Comparison of ENCODE assay signal across 34 cellular contexts in the genomic region with DNA sequence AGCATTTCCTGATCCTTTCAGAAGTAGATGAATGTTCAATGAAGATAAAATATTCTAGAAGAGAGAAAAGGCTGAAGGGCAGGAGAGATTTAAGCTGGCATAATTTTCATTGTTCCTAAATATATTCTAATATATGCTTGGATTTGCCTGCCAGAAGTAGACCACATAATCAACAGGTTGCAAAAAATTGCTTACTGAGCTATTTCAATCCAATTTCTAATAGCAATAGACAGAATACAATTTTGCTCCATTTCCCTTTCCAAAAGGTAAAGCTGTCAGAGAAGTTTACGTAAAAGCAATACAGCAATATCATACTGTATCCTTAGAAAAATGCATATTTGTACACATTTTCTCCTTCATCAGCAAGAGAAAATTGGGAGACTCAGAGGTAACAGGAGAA.
"Had no signal": no experiment of that assay in that cellular context is flagged by ENCODE, and none has a peak within 500 bp of the region (broad histone marks: within the 10 kb centered on the region; RNA-seq: fewer than 3 reads in every experiment).

No MANE protein-coding gene starts in this region.

- H3K4me3 ChIP-seq: adrenal gland, ascending aorta, body of pancreas, breast epithelium, cardiac muscle cell had no signal

- H3K27ac ChIP-seq: adrenal gland, ascending aorta, body of pancreas, brain microvascular endothelial cell, breast epithelium, cardiac muscle cell had no signal

- H3K36me3 ChIP-seq: adrenal gland, ascending aorta, brain microvascular endothelial cell, breast epithelium, cardiac muscle cell had no signal

- FAIRE-seq: astrocyte, bronchial epithelial cell had no signal

- H3K9me3 ChIP-seq: adrenal gland, ascending aorta, body of pancreas, breast epithelium had no signal

- H3K4me1 ChIP-seq: adrenal gland, ascending aorta, body of pancreas, breast epithelium had no signal

- ATAC-seq: activated naive CD4-positive, alpha-beta T cell treated with anti-CD3 and anti-CD28 coated beads, Interleukin-2, amount 50 U/mL, for 72 hours; activated naive CD8-positive, alpha-beta T cell treated with anti-CD3 and anti-CD28 coated beads, Interleukin-2, amount 50 U/mL, for 24 hours; activated T-cell treated with anti-CD3 and anti-CD28 coated beads, Interleukin-2, amount 50 U/mL, for 4 hours; activated T-cell treated with anti-CD3 and anti-CD28 coated beads, Interleukin-2, amount 50 U/mL, for 72 hours; activated T-helper 17 cell treated with anti-CD3 and anti-CD28 coated beads, Interleukin-2, amount 50 U/mL, for 72 hours; body of pancreas had no signal

- H3K27me3 ChIP-seq: adrenal gland, ascending aorta, brain microvascular endothelial cell, breast epithelium, cardiac muscle cell had no signal

- DNase-seq: activated effector memory CD4-positive, alpha-beta T cell treated with anti-CD3 and anti-CD28 coated beads, Interleukin-2, amount 50 U/mL, for 16 hours; activated effector memory CD4-positive, alpha-beta T cell treated with Interleukin-2 at 50 U/mL for 16 hours; activated gamma-delta T cell; activated gamma-delta T cell treated with Interleukin-2 at 50 U/mL for 16 hours; activated naive CD4-positive, alpha-beta T cell; activated naive CD4-positive, alpha-beta T cell treated with anti-CD3 and anti-CD28 coated beads for 36 hours; activated naive CD4-positive, alpha-beta T cell treated with anti-CD3 and anti-CD28 coated beads, Interleukin-2, amount 10 ng/mL, durations not matched to agents 7 days and 5 days; activated naive CD4-positive, alpha-beta T cell treated with anti-CD3 and anti-CD28 coated beads, Interleukin-2, amount 50 U/mL, for 16 hours; activated naive CD4-positive, alpha-beta T cell treated with Interleukin-2 at 50 U/mL for 16 hours; activated naive CD8-positive, alpha-beta T cell treated with anti-CD3 and anti-CD28 coated beads for 36 hours; activated naive CD8-positive, alpha-beta T cell treated with anti-CD3 and anti-CD28 coated beads, Interleukin-2, amount 10 ng/mL, durations not matched to agents 7 days and 5 days; activated naive CD8-positive, alpha-beta T cell treated with anti-CD3 and anti-CD28 coated beads, Interleukin-2, amount 50 U/mL, for 24 hours; activated T-cell treated with anti-CD3 and anti-CD28 coated beads, Interleukin-2, amount 50 U/mL, for 1 hour; activated T-cell treated with anti-CD3 and anti-CD28 coated beads, Interleukin-2, amount 50 U/mL, for 24 hours; activated T-cell treated with anti-CD3 and anti-CD28 coated beads, Interleukin-2, amount 50 U/mL, for 4 hours; activated T-cell treated with anti-CD3 and anti-CD28 coated beads, Interleukin-2, amount 50 U/mL, for 48 hours; activated T-cell treated with anti-CD3 and anti-CD28 coated beads, Interleukin-2, amount 50 U/mL, for 72 hours; adrenal gland; amniotic stem cell; amygdala; anterior cingulate cortex; aorta; body of pancreas; brain microvascular endothelial cell; caudate nucleus; central memory CD4-positive, alpha-beta T cell; cerebellar nuclear complex had no signal
